Comparison of ENCODE assay signal across 7 cellular contexts in genomic region chr9:115524467-115525059, GRCh38.
DNase-seq lines count a peak whose midpoint lies in the region; TF ChIP-seq lines count a peak whose summit lies in the region.

No MANE protein-coding gene starts in this region.

- no peaks in the 10 kb centered on the region for H3K4me1 Mint-ChIP-seq in immature natural killer cell

- H3K27ac Mint-ChIP-seq in immature natural killer cell: no peak overlapping the region

- POLR2A ChIA-PET in HEK293T (lab: Yijun Ruan, JAX): no interaction called here

- H3K4me3 ChIP-seq in mammary epithelial cell (replicated peaks in 1 of 3; ENCODE audit: insufficient read depth in 1 of 3, low read depth in 2 of 3, low read length in 3 of 3) (no peak overlapping the region), tibial nerve (no peak overlapping the region)

- no peak overlapping the region for H3K4me2 ChIP-seq in mammary epithelial cell (ENCODE audit: insufficient read depth, low read depth, low read length)

- no peak overlapping the region for H3K4me3 Mint-ChIP-seq in immature natural killer cell

- H3K36me3 ChIP-seq in mammary epithelial cell (ENCODE audit: insufficient read depth, low read length) (no peaks in the 10 kb centered on the region), tibial nerve (no peaks in the 10 kb centered on the region)

- DNase-seq in Daoy (ENCODE audit: low read depth) (peak; percentile 76), HEK293T (ENCODE audit: extremely low spot score) (peak; percentile 48), NCI-H748 (lab: John Stamatoyannopoulos, UW; ENCODE audit: unreplicated experiment) (peak; percentile 70), mammary epithelial cell (peak; percentile 60), kidney tubule cell (ENCODE audit: low spot score) (peak; percentile 67), tibial nerve (ENCODE audit: low spot score in 2 of 2) (peak in 1 of 2 donors; percentile 60), immature natural killer cell (no peak)

- H3K4me1 ChIP-seq in mammary epithelial cell (ENCODE audit: insufficient read depth, low read length) (no peaks in the 10 kb centered on the region), tibial nerve (peaks cover 0 to 11% (median 0%) of the 10 kb centered on the region in 4 donors)

- H3K9me3 ChIP-seq in mammary epithelial cell (replicated peaks; ENCODE audit: insufficient read depth, low read length) (no peaks in the 10 kb centered on the region), tibial nerve (no peaks in the 10 kb centered on the region)

- 15% methylated on average over 3 of the region's 3 CpGs for WGBS in mammary epithelial cell (ENCODE audit: low coverage, missing lambda C conversion rate)
- 20 to 22% methylated on average over 3 of the region's 3 CpGs for WGBS in tibial nerve, 2 donors

- H3K27me3 ChIP-seq in mammary epithelial cell (ENCODE audit: insufficient read depth, low read length): no peaks in the 10 kb centered on the region
- H3K27me3 ChIP-seq in tibial nerve: no peaks in the 10 kb centered on the region

- peaks cover 0 to 2% (median 2%) of the 10 kb centered on the region in 3 donors for H3K27me3 Mint-ChIP-seq in immature natural killer cell (ENCODE audit: low read depth in 3 of 3)

- no peaks in the 10 kb centered on the region for H4K20me1 ChIP-seq in mammary epithelial cell (ENCODE audit: insufficient read depth, low read length)

- CTCF ChIA-PET in HEK293T (lab: Yijun Ruan, JAX) (interaction anchor here (0.6 to 0.7 kb wide), 3 partner anchors 17 to 847 kb away, joined by 3 to 7 read pairs (median 3); no protein-coding TSS in a partner anchor), mammary epithelial cell (lab: Charles Lee; ENCODE audit: low non-redundant PET) (no interaction called here)

- H3K36me3 Mint-ChIP-seq in immature natural killer cell: no peaks in the 10 kb centered on the region

- intact Hi-C loops in mammary epithelial cell (cut with micrococcal nuclease): loop anchor here (1.0 to 2.0 kb wide), 9 partner anchors 262 to 842 kb away; partner anchors contain the start of gene TEX48

- TF ChIP-seq EP300 in tibial nerve (IDR thresholded peaks at IDR 0.05): peak in 1 of 2 donors; percentile 8

- in situ Hi-C loops in mammary epithelial cell (cut with MboI; ENCODE audit: low sequenced_read_pairs in 2 of 2): loop anchor here (5.0 to 25.0 kb wide), 4 partner anchors 420 to 762 kb away; no protein-coding TSS in a partner anchor

- H3K9ac ChIP-seq in mammary epithelial cell (ENCODE audit: insufficient read depth, low read length): no peak overlapping the region

- dilution Hi-C loops in mammary epithelial cell (cut with HindIII; ENCODE audit: low sequenced_read_pairs): no loop called here

- TF ChIP-seq CTCF in mammary epithelial cell (conservative IDR thresholded peaks at IDR 0.05 in 1 of 2, IDR thresholded peaks at IDR 0.05 in 1 of 2; ENCODE audit: extremely low read depth in 1 of 2, insufficient read depth in 1 of 2, low read depth in 1 of 2, low read length in 2 of 2) (peak; percentile 69 to 80), tibial nerve (IDR thresholded peaks at IDR 0.05) (peak; percentile 60 to 83 (median 77))

- H3K9me3 Mint-ChIP-seq in immature natural killer cell: peaks cover 0 to 4% (median 0%) of the 10 kb centered on the region in 6 donors

- H3K27ac ChIP-seq in mammary epithelial cell (ENCODE audit: insufficient read depth, low read depth, low read length) (no peak overlapping the region), tibial nerve (peak overlapping the region in 1 of 4 donors; percentile 29)

- no peaks in the 10 kb centered on the region for H3K79me2 ChIP-seq in mammary epithelial cell (ENCODE audit: insufficient read depth, low read length)

- no peak for TF ChIP-seq POLR2A in tibial nerve (IDR thresholded peaks at IDR 0.05)

- peak overlapping the region; percentile 52 for H2AFZ ChIP-seq in mammary epithelial cell (ENCODE audit: low read depth, low read length)

- no TSS peak for BruUV-seq in mammary epithelial cell (replicated peaks; lab: Mats Ljungman, UMichigan)

TF ChIP-seq in HEK293T, 16 proteins besides CTCF, POLR2A, EP300 and RAD21:
- TF ChIP-seq ELF4 (IDR thresholded peaks at IDR 0.05): no peak
TF ChIP-seq in HEK293T: peak in this region for 0.

Comparison
In these comparisons a context has a peak if more than half of its experiments do, and no peak if none do; other contexts are left out.
1. DNase-seq: peak in Daoy (single experiment), HEK293T (single experiment), NCI-H748 (single experiment), mammary epithelial cell (single experiment) and kidney tubule cell (single experiment); none in immature natural killer cell (0 of 3).